ENCODE assay signal across 8 cellular contexts in the genomic region with DNA sequence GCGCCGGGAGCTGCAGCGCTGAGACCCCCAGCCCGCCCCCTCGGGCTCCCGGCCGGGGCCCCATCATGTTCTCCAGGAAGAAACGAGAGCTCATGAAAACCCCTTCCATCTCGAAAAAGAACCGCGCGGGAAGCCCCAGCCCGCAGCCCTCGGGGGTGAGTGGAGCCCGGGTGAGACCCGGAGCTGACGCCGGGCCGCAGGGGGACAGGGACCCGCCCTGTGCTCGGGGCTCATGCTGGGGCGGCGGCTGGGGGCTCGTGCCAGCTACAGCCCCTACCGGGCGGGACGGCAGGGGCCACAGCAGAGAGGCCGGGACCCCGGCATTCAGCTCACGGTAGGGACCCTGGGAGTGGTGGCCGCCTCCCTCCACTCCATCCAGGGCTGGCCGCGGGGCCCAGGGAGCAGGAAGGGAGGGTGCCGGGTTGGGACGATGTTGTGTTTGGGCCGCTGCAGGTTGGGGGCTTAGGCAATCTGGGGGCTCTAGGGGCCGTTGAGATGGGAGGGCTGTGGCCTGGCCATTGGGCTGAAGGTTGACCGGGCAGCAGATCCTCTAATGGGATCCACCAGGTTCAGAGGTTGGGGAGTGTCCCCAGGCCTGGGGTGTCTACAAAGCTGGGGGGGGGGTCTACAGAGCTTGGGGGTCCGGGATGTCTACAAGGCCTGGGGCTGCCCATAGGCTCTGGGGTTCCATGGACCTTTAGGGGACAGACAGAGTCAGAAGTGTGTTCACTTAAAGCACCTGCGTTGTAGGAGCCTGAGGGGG. TPM values are rescaled to one million over a fixed set of nuclear protein-coding genes. Genes with fewer than 3 reads are reported as not detected.
DNase-seq lines count a peak whose midpoint lies in the region; TF ChIP-seq lines count a peak whose summit lies in the region.

No MANE protein-coding gene starts in this region.

- no peak for TF ChIP-seq CTCF in Peyer's patch (IDR thresholded peaks at IDR 0.05)
- no peak for TF ChIP-seq CTCF in dorsolateral prefrontal cortex (IDR thresholded peaks at IDR 0.05 in 54 of 56, conservative IDR thresholded peaks at IDR 0.05 in 2 of 56; ENCODE audit: low read depth in 1 of 56, partially characterized antibody in 56 of 56)
- no peak for TF ChIP-seq CTCF in prostate gland (IDR thresholded peaks at IDR 0.05)

- H3K4me1 ChIP-seq in Peyer's patch (peaks cover 0 to 61% (median 35%) of the 10 kb centered on the region in 4 donors), prostate gland (replicated peaks) (peaks cover 6% of the 10 kb centered on the region)

- H3K9me3 ChIP-seq in Peyer's patch (no peaks in the 10 kb centered on the region), prostate gland (no peaks in the 10 kb centered on the region)

- H3K36me3 ChIP-seq in Peyer's patch (no peaks in the 10 kb centered on the region), prostate gland (no peaks in the 10 kb centered on the region)

- intact Hi-C loops in dorsolateral prefrontal cortex (cut with DNase I) = no loop called here
- intact Hi-C loops in prostate gland (cut with DNase I) = no loop called here

- peak overlapping the region; percentile 76 to 99 (median 84) for H3K27ac ChIP-seq in Peyer's patch
- H3K27ac ChIP-seq in dorsolateral prefrontal cortex = peak overlapping the region in 28 of 59 donors; percentile 4 to 74 (median 50)
- H3K27ac ChIP-seq in prostate gland = no peak overlapping the region

- no peak for TF ChIP-seq POLR2A in Peyer's patch (IDR thresholded peaks at IDR 0.05)
- TF ChIP-seq POLR2A in prostate gland (IDR thresholded peaks at IDR 0.05) = no peak

- DNase-seq in activated T-cell treated with anti-CD3 and anti-CD28 coated beads for 4 hours (peak; percentile 47), Peyer's patch (peak in 1 of 3 donors; percentile 55), dorsolateral prefrontal cortex (no peak), prostate gland (ENCODE audit: low spot score) (no peak), NCI-H774 (lab: John Stamatoyannopoulos, UW) (no peak), GF-D8 (lab: John Stamatoyannopoulos, UW) (no peak), NCI-H526 (lab: John Stamatoyannopoulos, UW) (no peak)
- DNase-seq in activated T-cell treated with anti-CD3 and anti-CD28 coated beads, Interleukin-2, amount 50 U/mL, for 1 hour = no peak

- H3K27me3 ChIP-seq in Peyer's patch (peaks cover 0 to 37% of the 10 kb centered on the region in 2 donors), dorsolateral prefrontal cortex (peaks cover 0 to 93% (median 67%) of the 10 kb centered on the region in 45 donors), prostate gland (replicated peaks; ENCODE audit: insufficient read depth) (peaks cover 18% of the 10 kb centered on the region)

- H3K4me3 ChIP-seq in Peyer's patch (peak overlapping the region; percentile 56 to 75 (median 64)), dorsolateral prefrontal cortex (peak overlapping the region in 53 of 59 donors; percentile 9 to 58 (median 36)), prostate gland (peak overlapping the region; percentile 21 to 31)

- 7% methylated on average over 29 of the region's 40 CpGs for whole genome bisulfite sequencing in prostate gland

RNA-seq across cellular contexts. Expression of a gene that starts 0.6 kb away (rescaled TPM):
- total RNA-seq in Peyer's patch (100 to 1,000 TPM in 2 of 4 donors, 10 to 100 TPM in 2; 82.6 to 187 (median 118) TPM), dorsolateral prefrontal cortex (10 to 100 TPM in 55 of 120 experiments, 1 to 10 TPM in 65; 2.8 to 23.4 (median 9.5) TPM), prostate gland (10 to 100 TPM in 1 of 2 donors, 1 to 10 TPM in 1; 8.9 to 26.2 TPM)

RNA-seq across cellular contexts. Expression of a gene that starts 27.6 kb away (rescaled TPM):
- 100 to 1,000 TPM in 1 of 4 donors, 10 to 100 TPM in 3; 30.1 to 162 (median 72.1) TPM for total RNA-seq in Peyer's patch
- total RNA-seq in dorsolateral prefrontal cortex = 10 to 100 TPM; 12.5 to 56.5 (median 28.1) TPM
- total RNA-seq in prostate gland = 10 to 100 TPM; 16.2 to 25.1 TPM

RNA-seq across cellular contexts. Expression of a gene that starts 27.7 kb away (rescaled TPM):
- total RNA-seq in Peyer's patch = 100 to 1,000 TPM in 2 of 4 donors, 10 to 100 TPM in 2; 74.3 to 107 (median 96.9) TPM
- total RNA-seq in dorsolateral prefrontal cortex = 100 to 1,000 TPM; 114 to 230 (median 158) TPM
- 100 to 1,000 TPM; 152 to 169 TPM for total RNA-seq in prostate gland

RNA-seq across cellular contexts. Expression of a gene that starts 36.3 kb away (rescaled TPM):
- total RNA-seq in Peyer's patch (100 to 1,000 TPM; 258 to 493 (median 326) TPM), dorsolateral prefrontal cortex (100 to 1,000 TPM; 189 to 425 (median 310) TPM), prostate gland (100 to 1,000 TPM; 577 to 627 TPM)

RNA-seq across cellular contexts. Expression of a gene that starts 41.1 kb away (rescaled TPM):
- 10 to 100 TPM; 20.6 to 47.0 (median 22.6) TPM for total RNA-seq in Peyer's patch
- total RNA-seq in dorsolateral prefrontal cortex = 10 to 100 TPM in 31 of 120 experiments, 1 to 10 TPM in 89; 1.1 to 28.7 (median 6.6) TPM
- total RNA-seq in prostate gland = 100 to 1,000 TPM in 1 of 2 donors, 10 to 100 TPM in 1; 82.9 to 101 TPM

Comparison
In these comparisons a context has a peak if more than half of its experiments do, and no peak if none do; other contexts are left out.
1. H3K27ac ChIP-seq: peak in Peyer's patch (4 of 4); none in prostate gland (0 of 2).
2. Peak in every context shown above with its lines, with median percentiles within 50 percentile points of each other: H3K4me3 ChIP-seq.